In genomic region chr7:38141187-38141586, GRCh38 we compare ENCODE assay signal across 25 cellular contexts. TPM values are rescaled to one million over a fixed set of nuclear protein-coding genes. Genes with fewer than 3 reads are reported as not detected.
DNase-seq lines count a peak whose midpoint lies in the region; ATAC-seq, FAIRE-seq and TF ChIP-seq lines count a peak whose summit lies in the region.
"Had no signal": no experiment of that assay in that cellular context is flagged by ENCODE, and none has a peak within 500 bp of the region (broad histone marks: within the 10 kb centered on the region; RNA-seq: fewer than 3 reads in every experiment).

No MANE protein-coding gene starts in this region.

- DNase-seq in GM12878 (ENCODE audit: low read depth, low spot score): no peak
- peak; percentile 3 to 12 (median 6) for DNase-seq in immature natural killer cell
- peak; percentile 45 for DNase-seq in osteoblast (ENCODE audit: insufficient read length, low spot score, missing footprints)
- DNase-seq in foreskin keratinocyte: no peak
- no peak for DNase-seq in NCI-H510A treated with DMSO at 0.1 percent for 48 hours (lab: John Stamatoyannopoulos, UW)
- DNase-seq: ACHN; AML-193; BE2C; CD4-positive, alpha-beta T cell; CD8-positive, alpha-beta memory T cell; DMS 273 treated with DMSO at 0.1 percent for 48 hours; DMS79; EL; GF-D8; HCEC 1CT had no signal

- H3K4me3 ChIP-seq in GM12878: no peak overlapping the region
- no peak overlapping the region for H3K4me3 ChIP-seq in osteoblast (ENCODE audit: insufficient read depth, low read length)
- H3K4me3 ChIP-seq: A549; BLaER1 treated with 17β-estradiol and CSF1 and Interleukin-3, amounts not matched to agents 10 nM and 100 nM; GM23338 had no signal

- no peak for TF ChIP-seq EP300 in GM12878 (IDR thresholded peaks at IDR 0.05; ENCODE audit: borderline replicate concordance in 1 of 2, control insufficient read depth in 1 of 2, low read depth in 2 of 2, low read length in 2 of 2)

- peak overlapping the region in 3 of 5 donors; percentile 2 to 63 (median 22) for H3K4me3 Mint-ChIP-seq in immature natural killer cell
- H3K4me3 Mint-ChIP-seq: CD14-positive monocyte; CD4-positive, alpha-beta T cell; CD8-positive, alpha-beta memory T cell; GM23338 had no signal

- H3K27ac Mint-ChIP-seq in immature natural killer cell: peak overlapping the region in 4 of 6 donors; percentile 17 to 74 (median 62)
- H3K27ac Mint-ChIP-seq: CD14-positive monocyte; CD4-positive, alpha-beta T cell; CD8-positive, alpha-beta memory T cell; GM23338 had no signal

- no peak for FAIRE-seq in GM12878 (lab: Jason Lieb, UNC)
- FAIRE-seq: A549, D721Med, GM19239, H54 had no signal

- H3K79me2 ChIP-seq in GM12878 (ENCODE audit: control insufficient read depth, insufficient read depth, low read length): no peaks in the 10 kb centered on the region
- H3K79me2 ChIP-seq in osteoblast (ENCODE audit: insufficient read depth, low read length): no peaks in the 10 kb centered on the region

- H4K20me1 ChIP-seq in GM12878 (ENCODE audit: control insufficient read depth, insufficient read depth): no peaks in the 10 kb centered on the region
- no peaks in the 10 kb centered on the region for H4K20me1 ChIP-seq in osteoblast (ENCODE audit: insufficient read depth, low read length)
- H4K20me1 ChIP-seq: BLaER1 treated with 17β-estradiol and CSF1 and Interleukin-3, amounts not matched to agents 10 nM and 100 nM had no signal

- H3K4me1 ChIP-seq in GM12878 (ENCODE audit: control insufficient read depth, insufficient read depth, low read length) (peaks cover 7% of the 10 kb centered on the region), osteoblast (ENCODE audit: insufficient read depth, low read length) (no peaks in the 10 kb centered on the region), foreskin keratinocyte (no peaks in the 10 kb centered on the region)
- H3K4me1 ChIP-seq: A549; BE2C; BLaER1 treated with 17β-estradiol and CSF1 and Interleukin-3, amounts not matched to agents 10 nM and 100 nM had no signal

- H3K4me1 Mint-ChIP-seq in immature natural killer cell: peaks cover 5 to 10% of the 10 kb centered on the region in 2 donors
- H3K4me1 Mint-ChIP-seq: CD14-positive monocyte; CD8-positive, alpha-beta memory T cell; GM23338 had no signal

- peaks cover 0 to 2% (median 2%) of the 10 kb centered on the region in 3 donors for H3K27me3 Mint-ChIP-seq in immature natural killer cell (ENCODE audit: low read depth in 3 of 3)

- H3K36me3 Mint-ChIP-seq in immature natural killer cell: no peaks in the 10 kb centered on the region
- H3K36me3 Mint-ChIP-seq: CD14-positive monocyte; CD8-positive, alpha-beta memory T cell had no signal

- ATAC-seq in GM18867 (IDR thresholded peaks at IDR 0.05; ENCODE audit: unreplicated experiment) (peak; percentile 33), GM12878 (no peak), foreskin keratinocyte (no peak), HG02642 (IDR thresholded peaks at IDR 0.05; ENCODE audit: poor library complexity, unreplicated experiment) (no peak)
- ATAC-seq: A549, GM23338 had no signal

- H3K9me3 Mint-ChIP-seq in immature natural killer cell: no peaks in the 10 kb centered on the region
- H3K9me3 Mint-ChIP-seq: CD14-positive monocyte; CD4-positive, alpha-beta T cell; CD8-positive, alpha-beta memory T cell; GM23338 had no signal

- H3K4me2 ChIP-seq in GM12878 (ENCODE audit: control insufficient read depth, insufficient read depth) (no peak overlapping the region), osteoblast (ENCODE audit: insufficient read depth, low read length) (no peak overlapping the region)
- H3K4me2 ChIP-seq: A549; BLaER1 treated with 17β-estradiol and CSF1 and Interleukin-3, amounts not matched to agents 10 nM and 100 nM; GM23338 had no signal

- H3K27ac ChIP-seq in GM12878 (ENCODE audit: control insufficient read depth, insufficient read depth) (no peak overlapping the region), osteoblast (ENCODE audit: low read depth, low read length) (no peak overlapping the region), foreskin keratinocyte (no peak overlapping the region)
- H3K27ac ChIP-seq: 22Rv1; A549; BLaER1 treated with 17β-estradiol and CSF1 and Interleukin-3, amounts not matched to agents 10 nM and 100 nM had no signal

- RAD21 ChIA-PET in GM12878 (lab: Charles Lee; ENCODE audit: unreplicated experiment): interaction anchor here (0.6 to 1.1 kb wide), 3 partner anchors 37 to 1392 kb away, joined by 3 read pairs; partner anchors contain the start of gene STARD3NL

- POLR2A ChIA-PET in GM12878 (lab: Charles Lee): interaction anchor here (0.6 to 1.7 kb wide), 5 partner anchors 15 to 1270 kb away, joined by 3 to 7 read pairs (median 4); no protein-coding TSS in a partner anchor

- CTCF ChIA-PET in GM12878 (lab: Yijun Ruan, JAX): interaction anchor here (1.3 to 2.6 kb wide), 3 partner anchors 33 to 194 kb away, joined by 3 to 10 read pairs (median 9); no protein-coding TSS in a partner anchor

- H3K27me3 ChIP-seq in GM12878 (replicated peaks in 1 of 2; ENCODE audit: control insufficient read depth in 2 of 2, insufficient read depth in 2 of 2, low read length in 1 of 2): no peaks in the 10 kb centered on the region
- H3K27me3 ChIP-seq in osteoblast (ENCODE audit: insufficient read depth, low read length): no peaks in the 10 kb centered on the region
- no peaks in the 10 kb centered on the region for H3K27me3 ChIP-seq in foreskin keratinocyte
- H3K27me3 ChIP-seq: BE2C; BLaER1 treated with 17β-estradiol and CSF1 and Interleukin-3, amounts not matched to agents 10 nM and 100 nM had no signal

- TF ChIP-seq CTCF in GM12878 (IDR thresholded peaks at IDR 0.05 in 2 of 3, conservative IDR thresholded peaks at IDR 0.05 in 1 of 3; ENCODE audit: control insufficient read depth in 2 of 3, extremely low read depth in 1 of 3, insufficient read depth in 1 of 3, low read depth in 3 of 3, low read length in 3 of 3): no peak
- no peak for TF ChIP-seq CTCF in osteoblast (IDR thresholded peaks at IDR 0.05; ENCODE audit: extremely low read depth, low read depth, low read length)
- no peak for TF ChIP-seq CTCF in foreskin keratinocyte (conservative IDR thresholded peaks at IDR 0.05)

- SMC1A ChIA-PET in GM12878 (lab: Charles Lee; ENCODE audit: uncharacterized antibody, unreplicated experiment): interaction anchor here (0.9 to 1.4 kb wide), 3 partner anchors 20 to 48 kb away, joined by 3 to 4 read pairs (median 3); no protein-coding TSS in a partner anchor

- no peaks in the 10 kb centered on the region for H3K36me3 ChIP-seq in GM12878 (ENCODE audit: control insufficient read depth in 2 of 2, insufficient read depth in 2 of 2, low read length in 1 of 2)
- H3K36me3 ChIP-seq in osteoblast (ENCODE audit: insufficient read depth, low read length): no peaks in the 10 kb centered on the region
- H3K36me3 ChIP-seq: BE2C; BLaER1 treated with 17β-estradiol and CSF1 and Interleukin-3, amounts not matched to agents 10 nM and 100 nM had no signal

- intact Hi-C loops in GM12878 (cut with micrococcal nuclease; ENCODE audit: unreplicated experiment): no loop called here

- peaks cover 2% of the 10 kb centered on the region; the same call in 2 of the 3 replicates for H3K9me3 ChIP-seq in GM12878 (replicated peaks; ENCODE audit: control insufficient read depth, insufficient read depth, low read length)
- H3K9me3 ChIP-seq in osteoblast (ENCODE audit: low read depth, low read length): no peaks in the 10 kb centered on the region
- H3K9me3 ChIP-seq: A549; BE2C; BLaER1 treated with 17β-estradiol and CSF1 and Interleukin-3, amounts not matched to agents 10 nM and 100 nM had no signal

- WGBS in GM12878 (ENCODE audit: insufficient coverage, insufficient replicate concordance, low lambda C conversion rate, missing lambda C conversion rate): 71% methylated on average over 2 of the region's 2 CpGs

- in situ Hi-C loops in GM12878 (cut with MboI): no loop called here

- no peak for TF ChIP-seq POLR2A in GM12878 (IDR thresholded peaks at IDR 0.05; ENCODE audit: low read depth, low read length)

- peak overlapping the region; percentile 75 for H2AFZ ChIP-seq in GM12878 (ENCODE audit: control insufficient read depth, low read depth, low read length)
- no peak overlapping the region for H2AFZ ChIP-seq in osteoblast (ENCODE audit: low read length)
- H2AFZ ChIP-seq: GM23338 had no signal

- no TSS peak for BruUV-seq in GM12878 (replicated peaks; lab: Mats Ljungman, UMichigan)

- TF ChIP-seq RAD21 in GM12878 (IDR thresholded peaks at IDR 0.05; ENCODE audit: insufficient read depth, low read depth, low read length): no peak

- no peak overlapping the region for H3K9ac ChIP-seq in GM12878 (ENCODE audit: control insufficient read depth, insufficient read depth, low read length)
- H3K9ac ChIP-seq: BLaER1 treated with 17β-estradiol and CSF1 and Interleukin-3, amounts not matched to agents 10 nM and 100 nM had no signal

TF ChIP-seq in GM12878, 131 proteins besides CTCF, POLR2A, EP300 and RAD21 (continues in another document):
- no peak for TF ChIP-seq PKNOX1 (IDR thresholded peaks at IDR 0.05)

RNA-seq across cellular contexts. Expression of gene STARD3NL, which starts 36.9 kb away (rescaled TPM):
- 81.2 and 83.7 TPM in 2 replicates for total RNA-seq in GM12878 (2013; cell fraction: nucleolus; rRNA removed)
- 85.0 and 103 TPM in 2 replicates for total RNA-seq in GM12878 (2014; rRNA removed)
- 75.2 and 80.4 TPM in 2 replicates for total RNA-seq in GM12878 (2014; rRNA removed; fragmentation: Illumina TruSeq; extraction: Trizol)
- 62.9 and 66.1 TPM in 2 replicates for total RNA-seq in GM12878 (2021)
- 27.6 TPM for polyA plus RNA-seq in GM12878 (2011; ENCODE audit: low read depth)
- 133 and 173 TPM in 2 replicates for polyA plus RNA-seq in GM12878 (2011; rRNA removed)
- 61.8 and 66.8 TPM in 2 replicates for polyA plus RNA-seq in GM12878 (2011; cell fraction: cytosol; rRNA removed)
- polyA plus RNA-seq in GM12878 (2011; cell fraction: nucleus; rRNA removed): 44.3 and 53.4 TPM in 2 replicates
- 35.5 and 48.1 TPM in 2 replicates for polyA plus RNA-seq in GM12878 (2012)
- 80.1 and 91.5 TPM in 2 replicates for polyA plus RNA-seq in GM12878 (2014; fragmentation: Illumina TruSeq; extraction: Trizol)
- polyA plus RNA-seq in GM12878 (2014; fragmentation: Nextera tagmentation; extraction: Ambion mirVana): 100 to 1,000 TPM in 1 of 2 experiments, 10 to 100 TPM in 1; 76.4 to 101 TPM
- 71.3 and 86.3 TPM in 2 replicates for polyA plus RNA-seq in GM12878 (2014; rRNA removed)
- polyA plus RNA-seq in GM12878 (2016; fragmentation: Nextera tagmentation; extraction: Ambion mirVana): 100 to 1,000 TPM; 120 to 128 TPM
- polyA minus RNA-seq in GM12878 (2011; rRNA and poly(A)+ RNA removed): 50.3 and 64.1 TPM in 2 replicates
- 14.7 and 17.2 TPM in 2 replicates for polyA minus RNA-seq in GM12878 (2011; cell fraction: cytosol; rRNA and poly(A)+ RNA removed)
- 31.4 and 42.0 TPM in 2 replicates for polyA minus RNA-seq in GM12878 (2011; cell fraction: nucleus; rRNA and poly(A)+ RNA removed)
- 100 to 1,000 TPM in 2 of 3 donors, 10 to 100 TPM in 1; 94.8 to 121 (median 113) TPM for polyA plus RNA-seq in immature natural killer cell
- total RNA-seq in osteoblast: 60.4 and 63.3 TPM in 2 replicates
- 37.0 TPM in 2 replicates for total RNA-seq in foreskin keratinocyte
- polyA plus RNA-seq in foreskin keratinocyte: 25.3 and 28.8 TPM in 2 replicates

Comparison
In these comparisons a context has a peak if more than half of its experiments do, and no peak if none do; other contexts are left out.
1. DNase-seq: peak in immature natural killer cell (3 of 3) and osteoblast (single experiment); none in GM12878 (single experiment), foreskin keratinocyte (0 of 2) and NCI-H510A treated with DMSO at 0.1 percent for 48 hours (single experiment).